In the genomic region with DNA sequence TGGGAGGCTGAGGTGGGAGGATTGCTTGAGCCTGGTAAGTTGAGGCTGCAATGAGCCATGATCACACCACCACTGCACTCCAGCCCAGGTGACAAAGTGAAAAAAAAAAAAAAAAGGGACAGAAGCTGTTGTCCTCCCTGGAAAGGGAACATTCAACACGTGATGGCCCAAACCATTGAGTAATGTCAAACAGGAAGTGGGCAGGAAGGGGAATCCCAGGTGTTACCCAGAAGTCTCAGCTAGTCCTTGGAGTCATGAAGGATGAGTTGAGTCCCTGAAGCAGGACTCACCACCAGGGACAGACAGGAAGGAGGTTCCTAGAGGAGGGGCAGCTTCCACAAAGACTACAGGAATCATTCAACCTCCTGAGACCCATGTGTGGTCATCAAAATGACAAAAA, we compare ENCODE assay signal across 1 cellular context.
TF ChIP-seq lines count a peak whose summit lies in the region.

No MANE protein-coding gene starts in this region.

TF ChIP-seq in K562, 482 proteins besides CTCF, POLR2A, EP300 and RAD21 (continued from another document and continues in another):
- TF ChIP-seq, protein P1, sequence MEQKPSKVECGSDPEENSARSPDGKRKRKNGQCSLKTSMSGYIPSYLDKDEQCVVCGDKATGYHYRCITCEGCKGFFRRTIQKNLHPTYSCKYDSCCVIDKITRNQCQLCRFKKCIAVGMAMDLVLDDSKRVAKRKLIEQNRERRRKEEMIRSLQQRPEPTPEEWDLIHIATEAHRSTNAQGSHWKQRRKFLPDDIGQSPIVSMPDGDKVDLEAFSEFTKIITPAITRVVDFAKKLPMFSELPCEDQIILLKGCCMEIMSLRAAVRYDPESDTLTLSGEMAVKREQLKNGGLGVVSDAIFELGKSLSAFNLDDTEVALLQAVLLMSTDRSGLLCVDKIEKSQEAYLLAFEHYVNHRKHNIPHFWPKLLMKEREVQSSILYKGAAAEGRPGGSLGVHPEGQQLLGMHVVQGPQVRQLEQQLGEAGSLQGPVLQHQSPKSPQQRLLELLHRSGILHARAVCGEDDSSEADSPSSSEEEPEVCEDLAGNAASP (IDR thresholded peaks at IDR 0.05), result no peak
- TF ChIP-seq ZNF384 (IDR thresholded peaks at IDR 0.05; ENCODE audit: low read depth, low read length) (peak; percentile 57), ZNF212 (CRISPR knock-in tag; IDR thresholded peaks at IDR 0.05) (no peak), CEBPB (tag; IDR thresholded peaks at IDR 0.05) (peak; percentile 29; the same call in 1 of the 2 replicates), LEF1 (IDR thresholded peaks at IDR 0.05) (no peak), ZNF175 (CRISPR knock-in tag; IDR thresholded peaks at IDR 0.05; ENCODE audit: low read depth) (peak; percentile 28; the same call in 1 of the 2 replicates), CTBP1 (IDR thresholded peaks at IDR 0.05; ENCODE audit: borderline replicate concordance) (peak; percentile 37; the same call in 1 of the 2 replicates), GABPA (tag; conservative IDR thresholded peaks at IDR 0.05; ENCODE audit: low read depth) (peak; percentile 67), HOXB6 (CRISPR knock-in tag; IDR thresholded peaks at IDR 0.05; ENCODE audit: borderline replicate concordance) (no peak), TSC22D4 (tag; IDR thresholded peaks at IDR 0.05) (no peak), POLR2B (IDR thresholded peaks at IDR 0.05; ENCODE audit: low read depth, partially characterized antibody) (no peak), KAT7 (CRISPR knock-in tag; IDR thresholded peaks at IDR 0.05; ENCODE audit: borderline replicate concordance) (no peak), ZC3H11A (IDR thresholded peaks at IDR 0.05; ENCODE audit: low read depth, low read length) (no peak), HLTF (IDR thresholded peaks at IDR 0.05) (no peak), NBN (IDR thresholded peaks at IDR 0.05; ENCODE audit: low read depth) (no peak), ZNF184 (CRISPR knock-in tag; IDR thresholded peaks at IDR 0.05) (no peak), ZNF589 (CRISPR knock-in tag; IDR thresholded peaks at IDR 0.05; ENCODE audit: low read depth) (0 out of 2 replicates have a peak, but pooled peaks have one; percentile 22), JUN (IDR thresholded peaks at IDR 0.05; ENCODE audit: borderline replicate concordance, low read depth, low read length) (no peak), JUN (CRISPR knock-in tag; IDR thresholded peaks at IDR 0.05; ENCODE audit: borderline replicate concordance) (no peak), L3MBTL2 (IDR thresholded peaks at IDR 0.05) (peak; percentile 32; the same call in 1 of the 2 replicates), BHLHE40 (IDR thresholded peaks at IDR 0.05; ENCODE audit: low read length) (peak; percentile 68), NFXL1 (CRISPR knock-in tag; IDR thresholded peaks at IDR 0.05) (no peak), ERF (CRISPR knock-in tag; IDR thresholded peaks at IDR 0.05) (no peak)
- TF ChIP-seq, protein P2, sequence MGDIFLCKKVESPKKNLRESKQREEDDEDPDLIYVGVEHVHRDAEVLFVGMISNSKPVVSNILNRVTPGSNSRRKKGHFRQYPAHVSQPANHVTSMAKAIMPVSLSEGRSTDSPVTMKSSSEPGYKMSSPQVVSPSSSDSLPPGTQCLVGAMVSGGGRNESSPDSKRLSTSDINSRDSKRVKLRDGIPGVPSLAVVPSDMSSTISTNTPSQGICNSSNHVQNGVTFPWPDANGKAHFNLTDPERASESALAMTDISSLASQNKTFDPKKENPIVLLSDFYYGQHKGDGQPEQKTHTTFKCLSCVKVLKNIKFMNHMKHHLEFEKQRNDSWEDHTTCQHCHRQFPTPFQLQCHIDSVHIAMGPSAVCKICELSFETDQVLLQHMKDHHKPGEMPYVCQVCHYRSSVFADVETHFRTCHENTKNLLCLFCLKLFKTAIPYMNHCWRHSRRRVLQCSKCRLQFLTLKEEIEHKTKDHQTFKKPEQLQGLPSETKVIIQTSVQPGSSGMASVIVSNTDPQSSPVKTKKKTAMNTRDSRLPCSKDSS (IDR thresholded peaks at IDR 0.05; ENCODE audit: low read depth, partially characterized antibody), result no peak
- TF ChIP-seq, protein P3, sequence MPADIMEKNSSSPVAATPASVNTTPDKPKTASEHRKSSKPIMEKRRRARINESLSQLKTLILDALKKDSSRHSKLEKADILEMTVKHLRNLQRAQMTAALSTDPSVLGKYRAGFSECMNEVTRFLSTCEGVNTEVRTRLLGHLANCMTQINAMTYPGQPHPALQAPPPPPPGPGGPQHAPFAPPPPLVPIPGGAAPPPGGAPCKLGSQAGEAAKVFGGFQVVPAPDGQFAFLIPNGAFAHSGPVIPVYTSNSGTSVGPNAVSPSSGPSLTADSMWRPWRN (IDR thresholded peaks at IDR 0.05; ENCODE audit: low read depth), result no peak
- TF ChIP-seq, protein P4, sequence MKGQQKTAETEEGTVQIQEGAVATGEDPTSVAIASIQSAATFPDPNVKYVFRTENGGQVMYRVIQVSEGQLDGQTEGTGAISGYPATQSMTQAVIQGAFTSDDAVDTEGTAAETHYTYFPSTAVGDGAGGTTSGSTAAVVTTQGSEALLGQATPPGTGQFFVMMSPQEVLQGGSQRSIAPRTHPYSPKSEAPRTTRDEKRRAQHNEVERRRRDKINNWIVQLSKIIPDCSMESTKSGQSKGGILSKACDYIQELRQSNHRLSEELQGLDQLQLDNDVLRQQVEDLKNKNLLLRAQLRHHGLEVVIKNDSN (CRISPR knock-in tag; IDR thresholded peaks at IDR 0.05), result peak; percentile 65
- TF ChIP-seq, protein P5, sequence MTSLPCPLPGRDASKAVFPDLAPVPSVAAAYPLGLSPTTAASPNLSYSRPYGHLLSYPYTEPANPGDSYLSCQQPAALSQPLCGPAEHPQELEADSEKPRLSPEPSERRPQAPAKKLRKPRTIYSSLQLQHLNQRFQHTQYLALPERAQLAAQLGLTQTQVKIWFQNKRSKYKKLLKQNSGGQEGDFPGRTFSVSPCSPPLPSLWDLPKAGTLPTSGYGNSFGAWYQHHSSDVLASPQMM (CRISPR knock-in tag; IDR thresholded peaks at IDR 0.05), result no peak
- TF ChIP-seq, protein P6, sequence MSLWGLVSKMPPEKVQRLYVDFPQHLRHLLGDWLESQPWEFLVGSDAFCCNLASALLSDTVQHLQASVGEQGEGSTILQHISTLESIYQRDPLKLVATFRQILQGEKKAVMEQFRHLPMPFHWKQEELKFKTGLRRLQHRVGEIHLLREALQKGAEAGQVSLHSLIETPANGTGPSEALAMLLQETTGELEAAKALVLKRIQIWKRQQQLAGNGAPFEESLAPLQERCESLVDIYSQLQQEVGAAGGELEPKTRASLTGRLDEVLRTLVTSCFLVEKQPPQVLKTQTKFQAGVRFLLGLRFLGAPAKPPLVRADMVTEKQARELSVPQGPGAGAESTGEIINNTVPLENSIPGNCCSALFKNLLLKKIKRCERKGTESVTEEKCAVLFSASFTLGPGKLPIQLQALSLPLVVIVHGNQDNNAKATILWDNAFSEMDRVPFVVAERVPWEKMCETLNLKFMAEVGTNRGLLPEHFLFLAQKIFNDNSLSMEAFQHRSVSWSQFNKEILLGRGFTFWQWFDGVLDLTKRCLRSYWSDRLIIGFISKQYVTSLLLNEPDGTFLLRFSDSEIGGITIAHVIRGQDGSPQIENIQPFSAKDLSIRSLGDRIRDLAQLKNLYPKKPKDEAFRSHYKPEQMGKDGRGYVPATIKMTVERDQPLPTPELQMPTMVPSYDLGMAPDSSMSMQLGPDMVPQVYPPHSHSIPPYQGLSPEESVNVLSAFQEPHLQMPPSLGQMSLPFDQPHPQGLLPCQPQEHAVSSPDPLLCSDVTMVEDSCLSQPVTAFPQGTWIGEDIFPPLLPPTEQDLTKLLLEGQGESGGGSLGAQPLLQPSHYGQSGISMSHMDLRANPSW (CRISPR knock-in tag; IDR thresholded peaks at IDR 0.05), result no peak
- TF ChIP-seq, protein P7, sequence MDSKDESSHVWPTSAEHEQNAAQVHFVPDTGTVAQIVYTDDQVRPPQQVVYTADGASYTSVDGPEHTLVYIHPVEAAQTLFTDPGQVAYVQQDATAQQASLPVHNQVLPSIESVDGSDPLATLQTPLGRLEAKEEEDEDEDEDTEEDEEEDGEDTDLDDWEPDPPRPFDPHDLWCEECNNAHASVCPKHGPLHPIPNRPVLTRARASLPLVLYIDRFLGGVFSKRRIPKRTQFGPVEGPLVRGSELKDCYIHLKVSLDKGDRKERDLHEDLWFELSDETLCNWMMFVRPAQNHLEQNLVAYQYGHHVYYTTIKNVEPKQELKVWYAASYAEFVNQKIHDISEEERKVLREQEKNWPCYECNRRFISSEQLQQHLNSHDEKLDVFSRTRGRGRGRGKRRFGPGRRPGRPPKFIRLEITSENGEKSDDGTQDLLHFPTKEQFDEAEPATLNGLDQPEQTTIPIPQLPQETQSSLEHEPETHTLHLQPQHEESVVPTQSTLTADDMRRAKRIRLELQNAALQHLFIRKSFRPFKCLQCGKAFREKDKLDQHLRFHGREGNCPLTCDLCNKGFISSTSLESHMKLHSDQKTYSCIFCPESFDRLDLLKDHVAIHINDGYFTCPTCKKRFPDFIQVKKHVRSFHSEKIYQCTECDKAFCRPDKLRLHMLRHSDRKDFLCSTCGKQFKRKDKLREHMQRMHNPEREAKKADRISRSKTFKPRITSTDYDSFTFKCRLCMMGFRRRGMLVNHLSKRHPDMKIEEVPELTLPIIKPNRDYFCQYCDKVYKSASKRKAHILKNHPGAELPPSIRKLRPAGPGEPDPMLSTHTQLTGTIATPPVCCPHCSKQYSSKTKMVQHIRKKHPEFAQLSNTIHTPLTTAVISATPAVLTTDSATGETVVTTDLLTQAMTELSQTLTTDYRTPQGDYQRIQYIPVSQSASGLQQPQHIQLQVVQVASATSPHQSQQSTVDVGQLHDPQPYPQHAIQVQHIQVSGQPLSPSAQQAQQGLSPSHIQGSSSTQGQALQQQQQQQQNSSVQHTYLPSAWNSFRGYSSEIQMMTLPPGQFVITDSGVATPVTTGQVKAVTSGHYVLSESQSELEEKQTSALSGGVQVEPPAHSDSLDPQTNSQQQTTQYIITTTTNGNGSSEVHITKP (IDR thresholded peaks at IDR 0.05; ENCODE audit: partially characterized antibody), result peak; percentile 46
- TF ChIP-seq, protein P8, sequence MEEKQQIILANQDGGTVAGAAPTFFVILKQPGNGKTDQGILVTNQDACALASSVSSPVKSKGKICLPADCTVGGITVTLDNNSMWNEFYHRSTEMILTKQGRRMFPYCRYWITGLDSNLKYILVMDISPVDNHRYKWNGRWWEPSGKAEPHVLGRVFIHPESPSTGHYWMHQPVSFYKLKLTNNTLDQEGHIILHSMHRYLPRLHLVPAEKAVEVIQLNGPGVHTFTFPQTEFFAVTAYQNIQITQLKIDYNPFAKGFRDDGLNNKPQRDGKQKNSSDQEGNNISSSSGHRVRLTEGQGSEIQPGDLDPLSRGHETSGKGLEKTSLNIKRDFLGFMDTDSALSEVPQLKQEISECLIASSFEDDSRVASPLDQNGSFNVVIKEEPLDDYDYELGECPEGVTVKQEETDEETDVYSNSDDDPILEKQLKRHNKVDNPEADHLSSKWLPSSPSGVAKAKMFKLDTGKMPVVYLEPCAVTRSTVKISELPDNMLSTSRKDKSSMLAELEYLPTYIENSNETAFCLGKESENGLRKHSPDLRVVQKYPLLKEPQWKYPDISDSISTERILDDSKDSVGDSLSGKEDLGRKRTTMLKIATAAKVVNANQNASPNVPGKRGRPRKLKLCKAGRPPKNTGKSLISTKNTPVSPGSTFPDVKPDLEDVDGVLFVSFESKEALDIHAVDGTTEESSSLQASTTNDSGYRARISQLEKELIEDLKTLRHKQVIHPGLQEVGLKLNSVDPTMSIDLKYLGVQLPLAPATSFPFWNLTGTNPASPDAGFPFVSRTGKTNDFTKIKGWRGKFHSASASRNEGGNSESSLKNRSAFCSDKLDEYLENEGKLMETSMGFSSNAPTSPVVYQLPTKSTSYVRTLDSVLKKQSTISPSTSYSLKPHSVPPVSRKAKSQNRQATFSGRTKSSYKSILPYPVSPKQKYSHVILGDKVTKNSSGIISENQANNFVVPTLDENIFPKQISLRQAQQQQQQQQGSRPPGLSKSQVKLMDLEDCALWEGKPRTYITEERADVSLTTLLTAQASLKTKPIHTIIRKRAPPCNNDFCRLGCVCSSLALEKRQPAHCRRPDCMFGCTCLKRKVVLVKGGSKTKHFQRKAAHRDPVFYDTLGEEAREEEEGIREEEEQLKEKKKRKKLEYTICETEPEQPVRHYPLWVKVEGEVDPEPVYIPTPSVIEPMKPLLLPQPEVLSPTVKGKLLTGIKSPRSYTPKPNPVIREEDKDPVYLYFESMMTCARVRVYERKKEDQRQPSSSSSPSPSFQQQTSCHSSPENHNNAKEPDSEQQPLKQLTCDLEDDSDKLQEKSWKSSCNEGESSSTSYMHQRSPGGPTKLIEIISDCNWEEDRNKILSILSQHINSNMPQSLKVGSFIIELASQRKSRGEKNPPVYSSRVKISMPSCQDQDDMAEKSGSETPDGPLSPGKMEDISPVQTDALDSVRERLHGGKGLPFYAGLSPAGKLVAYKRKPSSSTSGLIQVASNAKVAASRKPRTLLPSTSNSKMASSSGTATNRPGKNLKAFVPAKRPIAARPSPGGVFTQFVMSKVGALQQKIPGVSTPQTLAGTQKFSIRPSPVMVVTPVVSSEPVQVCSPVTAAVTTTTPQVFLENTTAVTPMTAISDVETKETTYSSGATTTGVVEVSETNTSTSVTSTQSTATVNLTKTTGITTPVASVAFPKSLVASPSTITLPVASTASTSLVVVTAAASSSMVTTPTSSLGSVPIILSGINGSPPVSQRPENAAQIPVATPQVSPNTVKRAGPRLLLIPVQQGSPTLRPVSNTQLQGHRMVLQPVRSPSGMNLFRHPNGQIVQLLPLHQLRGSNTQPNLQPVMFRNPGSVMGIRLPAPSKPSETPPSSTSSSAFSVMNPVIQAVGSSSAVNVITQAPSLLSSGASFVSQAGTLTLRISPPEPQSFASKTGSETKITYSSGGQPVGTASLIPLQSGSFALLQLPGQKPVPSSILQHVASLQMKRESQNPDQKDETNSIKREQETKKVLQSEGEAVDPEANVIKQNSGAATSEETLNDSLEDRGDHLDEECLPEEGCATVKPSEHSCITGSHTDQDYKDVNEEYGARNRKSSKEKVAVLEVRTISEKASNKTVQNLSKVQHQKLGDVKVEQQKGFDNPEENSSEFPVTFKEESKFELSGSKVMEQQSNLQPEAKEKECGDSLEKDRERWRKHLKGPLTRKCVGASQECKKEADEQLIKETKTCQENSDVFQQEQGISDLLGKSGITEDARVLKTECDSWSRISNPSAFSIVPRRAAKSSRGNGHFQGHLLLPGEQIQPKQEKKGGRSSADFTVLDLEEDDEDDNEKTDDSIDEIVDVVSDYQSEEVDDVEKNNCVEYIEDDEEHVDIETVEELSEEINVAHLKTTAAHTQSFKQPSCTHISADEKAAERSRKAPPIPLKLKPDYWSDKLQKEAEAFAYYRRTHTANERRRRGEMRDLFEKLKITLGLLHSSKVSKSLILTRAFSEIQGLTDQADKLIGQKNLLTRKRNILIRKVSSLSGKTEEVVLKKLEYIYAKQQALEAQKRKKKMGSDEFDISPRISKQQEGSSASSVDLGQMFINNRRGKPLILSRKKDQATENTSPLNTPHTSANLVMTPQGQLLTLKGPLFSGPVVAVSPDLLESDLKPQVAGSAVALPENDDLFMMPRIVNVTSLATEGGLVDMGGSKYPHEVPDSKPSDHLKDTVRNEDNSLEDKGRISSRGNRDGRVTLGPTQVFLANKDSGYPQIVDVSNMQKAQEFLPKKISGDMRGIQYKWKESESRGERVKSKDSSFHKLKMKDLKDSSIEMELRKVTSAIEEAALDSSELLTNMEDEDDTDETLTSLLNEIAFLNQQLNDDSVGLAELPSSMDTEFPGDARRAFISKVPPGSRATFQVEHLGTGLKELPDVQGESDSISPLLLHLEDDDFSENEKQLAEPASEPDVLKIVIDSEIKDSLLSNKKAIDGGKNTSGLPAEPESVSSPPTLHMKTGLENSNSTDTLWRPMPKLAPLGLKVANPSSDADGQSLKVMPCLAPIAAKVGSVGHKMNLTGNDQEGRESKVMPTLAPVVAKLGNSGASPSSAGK (IDR thresholded peaks at IDR 0.05), result no peak
- TF ChIP-seq, protein P9, sequence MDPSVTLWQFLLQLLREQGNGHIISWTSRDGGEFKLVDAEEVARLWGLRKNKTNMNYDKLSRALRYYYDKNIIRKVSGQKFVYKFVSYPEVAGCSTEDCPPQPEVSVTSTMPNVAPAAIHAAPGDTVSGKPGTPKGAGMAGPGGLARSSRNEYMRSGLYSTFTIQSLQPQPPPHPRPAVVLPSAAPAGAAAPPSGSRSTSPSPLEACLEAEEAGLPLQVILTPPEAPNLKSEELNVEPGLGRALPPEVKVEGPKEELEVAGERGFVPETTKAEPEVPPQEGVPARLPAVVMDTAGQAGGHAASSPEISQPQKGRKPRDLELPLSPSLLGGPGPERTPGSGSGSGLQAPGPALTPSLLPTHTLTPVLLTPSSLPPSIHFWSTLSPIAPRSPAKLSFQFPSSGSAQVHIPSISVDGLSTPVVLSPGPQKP (CRISPR knock-in tag; IDR thresholded peaks at IDR 0.05), result no peak
